In genomic region chr4:119638359-119638758, GRCh38 we compare ENCODE assay signal across 29 cellular contexts.
"Had no signal": no experiment of that assay in that cellular context is flagged by ENCODE, and none has a peak within 500 bp of the region (broad histone marks: within the 10 kb centered on the region; RNA-seq: fewer than 3 reads in every experiment).

No MANE protein-coding gene starts in this region.

- H3K4me3 Mint-ChIP-seq: activated CD4-positive, alpha-beta memory T cell treated with anti-CD3 and anti-CD28 coated beads, Interleukin-2, amount 10 ng/mL, durations not matched to agents 7 days and 5 days; activated CD4-positive, alpha-beta T cell treated with anti-CD3 and anti-CD28 coated beads, Interleukin-2, amount 10 ng/mL, durations not matched to agents 7 days and 5 days; activated T-cell treated with anti-CD3 and anti-CD28 coated beads, Interleukin-2, amount 50 U/mL, for 24 hours; effector memory CD8-positive, alpha-beta T cell; nephron progenitor cell; stimulated activated memory B cell treated with anti-CD40 and anti-IgM and Interleukin-4, amounts not matched to agents 10 μg/mL and 1 μg/mL and 100 μg/mL, for 72 hours; stimulated activated naive CD8-positive, alpha-beta T cell treated with anti-CD3 and anti-CD28 coated beads, Interleukin-15, amount 100 ng/mL, for 72 hours; type B pancreatic cell had no signal

- H3K4me3 ChIP-seq: body of pancreas, cardiac muscle cell, ovary, sigmoid colon, uterus had no signal

- H3K27me3 ChIP-seq: body of pancreas, cardiac muscle cell, ovary, sigmoid colon, uterus had no signal

- H3K27ac Mint-ChIP-seq: activated CD4-positive, alpha-beta memory T cell treated with anti-CD3 and anti-CD28 coated beads, Interleukin-2, amount 10 ng/mL, durations not matched to agents 7 days and 5 days; activated CD4-positive, alpha-beta T cell treated with anti-CD3 and anti-CD28 coated beads, Interleukin-2, amount 10 ng/mL, durations not matched to agents 7 days and 5 days; activated naive CD4-positive, alpha-beta T cell treated with anti-CD3 and anti-CD28 coated beads, Interleukin-2, amount 50 U/mL, for 72 hours; activated T-cell treated with anti-CD3 and anti-CD28 coated beads, Interleukin-2, amount 50 U/mL, for 24 hours; activated T-helper 2 cell treated with anti-CD3 and anti-CD28 coated beads, Interferon-gamma antibody, Interleukin-2, Interleukin-4, amounts not matched to agents 10 μg/mL and 5 μg/mL and 100 μg/mL, durations not matched to agents 14 hours and 24 hours and 36 hours; effector memory CD8-positive, alpha-beta T cell; nephron progenitor cell; progenitor cell of endocrine pancreas; stimulated activated memory B cell treated with anti-CD40 and anti-IgM and Interleukin-4, amounts not matched to agents 10 μg/mL and 1 μg/mL and 100 μg/mL, for 72 hours; stimulated activated naive CD8-positive, alpha-beta T cell treated with anti-CD3 and anti-CD28 coated beads, Interleukin-15, amount 100 ng/mL, for 72 hours; type B pancreatic cell had no signal

- H3K9me3 Mint-ChIP-seq: activated CD4-positive, alpha-beta memory T cell treated with anti-CD3 and anti-CD28 coated beads, Interleukin-2, amount 10 ng/mL, durations not matched to agents 7 days and 5 days; activated CD4-positive, alpha-beta T cell treated with anti-CD3 and anti-CD28 coated beads, Interleukin-2, amount 10 ng/mL, durations not matched to agents 7 days and 5 days; activated naive CD4-positive, alpha-beta T cell treated with anti-CD3 and anti-CD28 coated beads, Interleukin-2, amount 50 U/mL, for 72 hours; activated T-cell treated with anti-CD3 and anti-CD28 coated beads, Interleukin-2, amount 50 U/mL, for 24 hours; activated T-helper 2 cell treated with anti-CD3 and anti-CD28 coated beads, Interferon-gamma antibody, Interleukin-2, Interleukin-4, amounts not matched to agents 10 μg/mL and 5 μg/mL and 100 μg/mL, durations not matched to agents 14 hours and 24 hours and 36 hours; effector memory CD8-positive, alpha-beta T cell; nephron progenitor cell; stimulated activated memory B cell treated with anti-CD40 and anti-IgM and Interleukin-4, amounts not matched to agents 10 μg/mL and 1 μg/mL and 100 μg/mL, for 72 hours; stimulated activated naive CD8-positive, alpha-beta T cell treated with anti-CD3 and anti-CD28 coated beads, Interleukin-15, amount 100 ng/mL, for 72 hours had no signal

- DNase-seq: activated CD4-positive, alpha-beta memory T cell treated with anti-CD3 and anti-CD28 coated beads, Interleukin-2, amount 10 ng/mL, durations not matched to agents 7 days and 5 days; activated CD4-positive, alpha-beta T cell treated with anti-CD3 and anti-CD28 coated beads for 1 hour; activated CD4-positive, alpha-beta T cell treated with anti-CD3 and anti-CD28 coated beads, Interleukin-2, amount 10 ng/mL, durations not matched to agents 7 days and 5 days; activated CD8-positive, alpha-beta memory T cell treated with anti-CD3 and anti-CD28 coated beads, Interleukin-2, amount 50 U/mL, for 48 hours; activated T-cell treated with anti-CD3 and anti-CD28 coated beads, Interleukin-2, amount 50 U/mL, for 24 hours; anterior cingulate cortex; body of pancreas; cortex of kidney; effector memory CD8-positive, alpha-beta T cell; erythroblast; foreskin keratinocyte; mammary epithelial cell; nephron progenitor cell; ovary; sigmoid colon; small intestine; stimulated activated CD4-positive, alpha-beta T cell treated with anti-CD3 and anti-CD28 coated beads, Interleukin-4, amount 100 ng/mL, for 4 hours; stimulated activated CD8-positive, alpha-beta memory T cell treated with anti-CD3 and anti-CD28 coated beads, Interleukin-4, amount 100 ng/mL, for 48 hours; stimulated activated naive CD8-positive, alpha-beta T cell treated with anti-CD3 and anti-CD28 coated beads, Interleukin-15, amount 100 ng/mL, for 72 hours; substantia nigra; T-helper 2 cell; uterus had no signal

- ATAC-seq: activated naive CD4-positive, alpha-beta T cell treated with anti-CD3 and anti-CD28 coated beads, Interleukin-2, amount 50 U/mL, for 72 hours; body of pancreas; effector memory CD8-positive, alpha-beta T cell; foreskin keratinocyte; stimulated activated memory B cell treated with anti-CD40 and anti-IgM and Interleukin-4, amounts not matched to agents 10 μg/mL and 1 μg/mL and 100 μg/mL, for 72 hours; stimulated activated naive CD8-positive, alpha-beta T cell treated with anti-CD3 and anti-CD28 coated beads, Interleukin-15, amount 100 ng/mL, for 72 hours had no signal

- H3K4me1 ChIP-seq: body of pancreas, foreskin keratinocyte, sigmoid colon, uterus had no signal

- H3K36me3 Mint-ChIP-seq: activated naive CD4-positive, alpha-beta T cell treated with anti-CD3 and anti-CD28 coated beads, Interleukin-2, amount 50 U/mL, for 72 hours; stimulated activated memory B cell treated with anti-CD40 and anti-IgM and Interleukin-4, amounts not matched to agents 10 μg/mL and 1 μg/mL and 100 μg/mL, for 72 hours; type B pancreatic cell had no signal

- H3K4me1 Mint-ChIP-seq: activated CD4-positive, alpha-beta memory T cell treated with anti-CD3 and anti-CD28 coated beads, Interleukin-2, amount 10 ng/mL, durations not matched to agents 7 days and 5 days; activated CD4-positive, alpha-beta T cell treated with anti-CD3 and anti-CD28 coated beads, Interleukin-2, amount 10 ng/mL, durations not matched to agents 7 days and 5 days; stimulated activated memory B cell treated with anti-CD40 and anti-IgM and Interleukin-4, amounts not matched to agents 10 μg/mL and 1 μg/mL and 100 μg/mL, for 72 hours; stimulated activated naive CD8-positive, alpha-beta T cell treated with anti-CD3 and anti-CD28 coated beads, Interleukin-15, amount 100 ng/mL, for 72 hours had no signal

- H3K9me3 ChIP-seq: body of pancreas, neutrophil, ovary, sigmoid colon, uterus had no signal

- H3K27ac ChIP-seq: body of pancreas, cardiac muscle cell, foreskin keratinocyte, neutrophil, ovary, sigmoid colon, uterus had no signal

- H3K27me3 Mint-ChIP-seq: progenitor cell of endocrine pancreas; stimulated activated memory B cell treated with anti-CD40 and anti-IgM and Interleukin-4, amounts not matched to agents 10 μg/mL and 1 μg/mL and 100 μg/mL, for 72 hours; stimulated activated naive CD8-positive, alpha-beta T cell treated with anti-CD3 and anti-CD28 coated beads, Interleukin-15, amount 100 ng/mL, for 72 hours had no signal

- H3K36me3 ChIP-seq: cardiac muscle cell, neutrophil, ovary, sigmoid colon, uterus had no signal
